Comparison of ENCODE assay signal across 1 cellular context in the genomic region with DNA sequence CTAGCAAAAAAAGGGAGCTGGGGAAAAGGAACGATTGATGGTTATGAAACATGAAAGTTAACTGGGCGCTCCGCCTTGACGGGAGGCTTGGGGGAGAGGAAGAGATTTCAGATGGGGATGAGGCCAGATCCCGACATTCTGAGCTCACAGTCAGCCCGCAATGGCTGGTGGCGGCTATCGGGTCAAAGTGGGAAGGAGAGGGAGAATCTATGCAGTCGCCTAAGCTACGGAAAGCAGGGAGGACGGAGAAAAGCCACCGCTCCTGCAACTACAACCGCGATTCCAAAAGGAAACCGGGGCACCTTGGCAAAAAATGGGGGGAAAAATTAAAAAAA.
TF ChIP-seq lines count a peak whose summit lies in the region.

No MANE protein-coding gene starts in this region.

TF ChIP-seq in endothelial cell of umbilical vein, 7 proteins besides CTCF, POLR2A, EP300 and RAD21 (continued from another document):
- TF ChIP-seq MYC (IDR thresholded peaks at IDR 0.05; ENCODE audit: low read depth, low read length), result no peak
- no peak for TF ChIP-seq EZH2 (IDR thresholded peaks at IDR 0.05; ENCODE audit: borderline replicate concordance, low read depth, low read length, severe bottlenecking)
- no peak for TF ChIP-seq JUN (IDR thresholded peaks at IDR 0.05; ENCODE audit: borderline replicate concordance, insufficient read depth, insufficient read length, low read depth)
- TF ChIP-seq FOS (IDR thresholded peaks at IDR 0.05; ENCODE audit: borderline replicate concordance, insufficient read depth, low read length), result no peak
